1 cellular context compared by ENCODE assay signal in the genomic region with DNA sequence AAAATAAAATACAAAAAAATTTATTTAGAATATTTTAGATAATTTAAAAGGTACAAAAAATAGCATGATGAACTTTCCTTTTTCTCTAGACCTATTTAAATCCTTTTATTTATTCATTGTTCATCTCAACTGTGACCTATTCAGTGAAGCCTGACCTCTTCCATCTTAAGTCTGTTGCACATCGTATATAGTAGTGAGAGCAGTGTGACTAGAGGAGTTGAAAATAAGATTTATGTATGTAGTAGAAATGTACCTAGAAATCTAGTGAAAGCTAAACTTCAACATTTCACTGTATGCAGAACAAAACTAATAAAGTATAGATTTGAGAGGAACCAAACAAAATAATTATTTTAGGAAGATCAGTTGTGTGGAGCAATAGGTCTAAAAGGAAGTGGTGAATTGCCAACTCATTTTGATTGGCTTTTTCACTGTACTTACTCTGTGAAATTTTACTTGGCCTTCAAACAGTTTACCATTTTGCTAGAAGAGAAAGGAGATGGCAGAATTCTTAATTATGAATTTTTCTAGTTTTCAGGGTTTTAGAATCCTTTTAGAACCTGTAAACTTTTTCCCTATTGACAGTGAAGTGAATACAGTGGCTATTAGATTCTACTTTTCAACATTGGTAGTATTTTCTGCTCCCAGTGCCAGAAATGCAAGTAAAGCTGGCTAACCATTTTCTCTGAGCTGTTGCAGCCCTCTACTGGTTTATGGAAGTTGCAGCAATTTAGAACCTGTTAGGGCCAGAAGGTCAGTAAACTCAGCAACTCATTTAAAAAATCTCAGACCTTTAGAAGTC.
TF ChIP-seq lines count a peak whose summit lies in the region.

No MANE protein-coding gene starts in this region.

TF ChIP-seq in HepG2, 621 proteins besides CTCF, POLR2A, EP300 and RAD21 (continues in another document):
- TF ChIP-seq, protein P1, sequence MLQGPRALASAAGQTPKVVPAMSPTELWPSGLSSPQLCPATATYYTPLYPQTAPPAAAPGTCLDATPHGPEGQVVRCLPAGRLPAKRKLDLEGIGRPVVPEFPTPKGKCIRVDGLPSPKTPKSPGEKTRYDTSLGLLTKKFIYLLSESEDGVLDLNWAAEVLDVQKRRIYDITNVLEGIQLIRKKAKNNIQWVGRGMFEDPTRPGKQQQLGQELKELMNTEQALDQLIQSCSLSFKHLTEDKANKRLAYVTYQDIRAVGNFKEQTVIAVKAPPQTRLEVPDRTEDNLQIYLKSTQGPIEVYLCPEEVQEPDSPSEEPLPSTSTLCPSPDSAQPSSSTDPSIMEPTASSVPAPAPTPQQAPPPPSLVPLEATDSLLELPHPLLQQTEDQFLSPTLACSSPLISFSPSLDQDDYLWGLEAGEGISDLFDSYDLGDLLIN (CRISPR knock-in tag; IDR thresholded peaks at IDR 0.05; ENCODE audit: borderline replicate concordance), result no peak
- TF ChIP-seq, protein P2, sequence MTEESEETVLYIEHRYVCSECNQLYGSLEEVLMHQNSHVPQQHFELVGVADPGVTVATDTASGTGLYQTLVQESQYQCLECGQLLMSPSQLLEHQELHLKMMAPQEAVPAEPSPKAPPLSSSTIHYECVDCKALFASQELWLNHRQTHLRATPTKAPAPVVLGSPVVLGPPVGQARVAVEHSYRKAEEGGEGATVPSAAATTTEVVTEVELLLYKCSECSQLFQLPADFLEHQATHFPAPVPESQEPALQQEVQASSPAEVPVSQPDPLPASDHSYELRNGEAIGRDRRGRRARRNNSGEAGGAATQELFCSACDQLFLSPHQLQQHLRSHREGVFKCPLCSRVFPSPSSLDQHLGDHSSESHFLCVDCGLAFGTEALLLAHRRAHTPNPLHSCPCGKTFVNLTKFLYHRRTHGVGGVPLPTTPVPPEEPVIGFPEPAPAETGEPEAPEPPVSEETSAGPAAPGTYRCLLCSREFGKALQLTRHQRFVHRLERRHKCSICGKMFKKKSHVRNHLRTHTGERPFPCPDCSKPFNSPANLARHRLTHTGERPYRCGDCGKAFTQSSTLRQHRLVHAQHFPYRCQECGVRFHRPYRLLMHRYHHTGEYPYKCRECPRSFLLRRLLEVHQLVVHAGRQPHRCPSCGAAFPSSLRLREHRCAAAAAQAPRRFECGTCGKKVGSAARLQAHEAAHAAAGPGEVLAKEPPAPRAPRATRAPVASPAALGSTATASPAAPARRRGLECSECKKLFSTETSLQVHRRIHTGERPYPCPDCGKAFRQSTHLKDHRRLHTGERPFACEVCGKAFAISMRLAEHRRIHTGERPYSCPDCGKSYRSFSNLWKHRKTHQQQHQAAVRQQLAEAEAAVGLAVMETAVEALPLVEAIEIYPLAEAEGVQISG (CRISPR knock-in tag; IDR thresholded peaks at IDR 0.05), result no peak
- TF ChIP-seq STAG1 (CRISPR knock-in tag; IDR thresholded peaks at IDR 0.05), result peak; percentile 86
- TF ChIP-seq SP140L (CRISPR knock-in tag; IDR thresholded peaks at IDR 0.05; ENCODE audit: borderline replicate concordance), result no peak
- TF ChIP-seq, protein P3, sequence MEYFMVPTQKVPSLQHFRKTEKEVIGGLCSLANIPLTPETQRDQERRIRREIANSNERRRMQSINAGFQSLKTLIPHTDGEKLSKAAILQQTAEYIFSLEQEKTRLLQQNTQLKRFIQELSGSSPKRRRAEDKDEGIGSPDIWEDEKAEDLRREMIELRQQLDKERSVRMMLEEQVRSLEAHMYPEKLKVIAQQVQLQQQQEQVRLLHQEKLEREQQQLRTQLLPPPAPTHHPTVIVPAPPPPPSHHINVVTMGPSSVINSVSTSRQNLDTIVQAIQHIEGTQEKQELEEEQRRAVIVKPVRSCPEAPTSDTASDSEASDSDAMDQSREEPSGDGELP (IDR thresholded peaks at IDR 0.05; ENCODE audit: borderline replicate concordance, low read depth), result no peak
- no peak for TF ChIP-seq NR3C1 (CRISPR knock-in tag; IDR thresholded peaks at IDR 0.05)
- no peak for TF ChIP-seq ZMYM2 (CRISPR knock-in tag; IDR thresholded peaks at IDR 0.05)
- no peak for TF ChIP-seq ZNF331 (CRISPR knock-in tag; IDR thresholded peaks at IDR 0.05)
- TF ChIP-seq NFE2 (CRISPR knock-in tag; IDR thresholded peaks at IDR 0.05), result no peak
- no peak for TF ChIP-seq DR1 (CRISPR knock-in tag; IDR thresholded peaks at IDR 0.05)
- TF ChIP-seq ZNF234 (CRISPR knock-in tag; conservative IDR thresholded peaks at IDR 0.05), result no peak
- TF ChIP-seq ZBTB38 (CRISPR knock-in tag; IDR thresholded peaks at IDR 0.05), result no peak
- TF ChIP-seq GATAD2A (CRISPR knock-in tag; IDR thresholded peaks at IDR 0.05), result 0 out of 2 replicates have a peak, but pooled peaks have one; percentile 12
- TF ChIP-seq, protein P4, sequence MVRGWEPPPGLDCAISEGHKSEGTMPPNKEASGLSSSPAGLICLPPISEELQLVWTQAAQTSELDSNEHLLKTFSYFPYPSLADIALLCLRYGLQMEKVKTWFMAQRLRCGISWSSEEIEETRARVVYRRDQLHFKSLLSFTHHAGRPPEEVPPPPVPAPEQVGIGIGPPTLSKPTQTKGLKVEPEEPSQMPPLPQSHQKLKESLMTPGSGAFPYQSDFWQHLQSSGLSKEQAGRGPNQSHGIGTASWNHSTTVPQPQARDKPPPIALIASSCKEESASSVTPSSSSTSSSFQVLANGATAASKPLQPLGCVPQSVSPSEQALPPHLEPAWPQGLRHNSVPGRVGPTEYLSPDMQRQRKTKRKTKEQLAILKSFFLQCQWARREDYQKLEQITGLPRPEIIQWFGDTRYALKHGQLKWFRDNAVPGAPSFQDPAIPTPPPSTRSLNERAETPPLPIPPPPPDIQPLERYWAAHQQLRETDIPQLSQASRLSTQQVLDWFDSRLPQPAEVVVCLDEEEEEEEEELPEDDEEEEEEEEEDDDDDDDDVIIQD (CRISPR knock-in tag; IDR thresholded peaks at IDR 0.05; ENCODE audit: low read depth), result 0 out of 2 replicates have a peak, but pooled peaks have one; percentile 23
- TF ChIP-seq ZNF329 (CRISPR knock-in tag; IDR thresholded peaks at IDR 0.05; ENCODE audit: low read depth), result no peak
- TF ChIP-seq SNRNP70 (IDR thresholded peaks at IDR 0.05; ENCODE audit: low read depth, low read length), result no peak
- TF ChIP-seq PHF21A (CRISPR knock-in tag; IDR thresholded peaks at IDR 0.05), result no peak
- peak; percentile 77 for TF ChIP-seq SMC3 (IDR thresholded peaks at IDR 0.05; ENCODE audit: low read length)
- TF ChIP-seq ZNF17 (CRISPR knock-in tag; IDR thresholded peaks at IDR 0.05), result no peak
- TF ChIP-seq, protein P5, sequence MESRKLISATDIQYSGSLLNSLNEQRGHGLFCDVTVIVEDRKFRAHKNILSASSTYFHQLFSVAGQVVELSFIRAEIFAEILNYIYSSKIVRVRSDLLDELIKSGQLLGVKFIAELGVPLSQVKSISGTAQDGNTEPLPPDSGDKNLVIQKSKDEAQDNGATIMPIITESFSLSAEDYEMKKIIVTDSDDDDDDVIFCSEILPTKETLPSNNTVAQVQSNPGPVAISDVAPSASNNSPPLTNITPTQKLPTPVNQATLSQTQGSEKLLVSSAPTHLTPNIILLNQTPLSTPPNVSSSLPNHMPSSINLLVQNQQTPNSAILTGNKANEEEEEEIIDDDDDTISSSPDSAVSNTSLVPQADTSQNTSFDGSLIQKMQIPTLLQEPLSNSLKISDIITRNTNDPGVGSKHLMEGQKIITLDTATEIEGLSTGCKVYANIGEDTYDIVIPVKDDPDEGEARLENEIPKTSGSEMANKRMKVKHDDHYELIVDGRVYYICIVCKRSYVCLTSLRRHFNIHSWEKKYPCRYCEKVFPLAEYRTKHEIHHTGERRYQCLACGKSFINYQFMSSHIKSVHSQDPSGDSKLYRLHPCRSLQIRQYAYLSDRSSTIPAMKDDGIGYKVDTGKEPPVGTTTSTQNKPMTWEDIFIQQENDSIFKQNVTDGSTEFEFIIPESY (CRISPR knock-in tag; IDR thresholded peaks at IDR 0.05), result no peak
- TF ChIP-seq SOX13 (IDR thresholded peaks at IDR 0.05), result no peak
- 0 out of 4 replicates have a peak, but pooled peaks of 1 of the 2 experiments have one; percentile 9 for TF ChIP-seq SOX13 (CRISPR knock-in tag; conservative IDR thresholded peaks at IDR 0.05 in 1 of 2, IDR thresholded peaks at IDR 0.05 in 1 of 2)
- TF ChIP-seq ZFP1 (CRISPR knock-in tag; IDR thresholded peaks at IDR 0.05), result no peak
- no peak for TF ChIP-seq YEATS2 (CRISPR knock-in tag; IDR thresholded peaks at IDR 0.05; ENCODE audit: borderline replicate concordance)
- TF ChIP-seq KLF12 (CRISPR knock-in tag; IDR thresholded peaks at IDR 0.05; ENCODE audit: borderline replicate concordance), result no peak
- TF ChIP-seq ZNF382 (CRISPR knock-in tag; IDR thresholded peaks at IDR 0.05; ENCODE audit: borderline replicate concordance), result no peak
- no peak for TF ChIP-seq ZSCAN20 (CRISPR knock-in tag; IDR thresholded peaks at IDR 0.05; ENCODE audit: borderline replicate concordance)
- TF ChIP-seq HOXA5 (CRISPR knock-in tag; IDR thresholded peaks at IDR 0.05), result no peak
- TF ChIP-seq, protein P6, sequence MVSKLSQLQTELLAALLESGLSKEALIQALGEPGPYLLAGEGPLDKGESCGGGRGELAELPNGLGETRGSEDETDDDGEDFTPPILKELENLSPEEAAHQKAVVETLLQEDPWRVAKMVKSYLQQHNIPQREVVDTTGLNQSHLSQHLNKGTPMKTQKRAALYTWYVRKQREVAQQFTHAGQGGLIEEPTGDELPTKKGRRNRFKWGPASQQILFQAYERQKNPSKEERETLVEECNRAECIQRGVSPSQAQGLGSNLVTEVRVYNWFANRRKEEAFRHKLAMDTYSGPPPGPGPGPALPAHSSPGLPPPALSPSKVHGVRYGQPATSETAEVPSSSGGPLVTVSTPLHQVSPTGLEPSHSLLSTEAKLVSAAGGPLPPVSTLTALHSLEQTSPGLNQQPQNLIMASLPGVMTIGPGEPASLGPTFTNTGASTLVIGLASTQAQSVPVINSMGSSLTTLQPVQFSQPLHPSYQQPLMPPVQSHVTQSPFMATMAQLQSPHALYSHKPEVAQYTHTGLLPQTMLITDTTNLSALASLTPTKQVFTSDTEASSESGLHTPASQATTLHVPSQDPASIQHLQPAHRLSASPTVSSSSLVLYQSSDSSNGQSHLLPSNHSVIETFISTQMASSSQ (IDR thresholded peaks at IDR 0.05; ENCODE audit: low read depth), result no peak
- TF ChIP-seq, protein P6 (CRISPR knock-in tag; IDR thresholded peaks at IDR 0.05; ENCODE audit: borderline replicate concordance), result no peak
- TF ChIP-seq ZNF616 (CRISPR knock-in tag; IDR thresholded peaks at IDR 0.05; ENCODE audit: low read depth), result no peak
- TF ChIP-seq, protein P7, sequence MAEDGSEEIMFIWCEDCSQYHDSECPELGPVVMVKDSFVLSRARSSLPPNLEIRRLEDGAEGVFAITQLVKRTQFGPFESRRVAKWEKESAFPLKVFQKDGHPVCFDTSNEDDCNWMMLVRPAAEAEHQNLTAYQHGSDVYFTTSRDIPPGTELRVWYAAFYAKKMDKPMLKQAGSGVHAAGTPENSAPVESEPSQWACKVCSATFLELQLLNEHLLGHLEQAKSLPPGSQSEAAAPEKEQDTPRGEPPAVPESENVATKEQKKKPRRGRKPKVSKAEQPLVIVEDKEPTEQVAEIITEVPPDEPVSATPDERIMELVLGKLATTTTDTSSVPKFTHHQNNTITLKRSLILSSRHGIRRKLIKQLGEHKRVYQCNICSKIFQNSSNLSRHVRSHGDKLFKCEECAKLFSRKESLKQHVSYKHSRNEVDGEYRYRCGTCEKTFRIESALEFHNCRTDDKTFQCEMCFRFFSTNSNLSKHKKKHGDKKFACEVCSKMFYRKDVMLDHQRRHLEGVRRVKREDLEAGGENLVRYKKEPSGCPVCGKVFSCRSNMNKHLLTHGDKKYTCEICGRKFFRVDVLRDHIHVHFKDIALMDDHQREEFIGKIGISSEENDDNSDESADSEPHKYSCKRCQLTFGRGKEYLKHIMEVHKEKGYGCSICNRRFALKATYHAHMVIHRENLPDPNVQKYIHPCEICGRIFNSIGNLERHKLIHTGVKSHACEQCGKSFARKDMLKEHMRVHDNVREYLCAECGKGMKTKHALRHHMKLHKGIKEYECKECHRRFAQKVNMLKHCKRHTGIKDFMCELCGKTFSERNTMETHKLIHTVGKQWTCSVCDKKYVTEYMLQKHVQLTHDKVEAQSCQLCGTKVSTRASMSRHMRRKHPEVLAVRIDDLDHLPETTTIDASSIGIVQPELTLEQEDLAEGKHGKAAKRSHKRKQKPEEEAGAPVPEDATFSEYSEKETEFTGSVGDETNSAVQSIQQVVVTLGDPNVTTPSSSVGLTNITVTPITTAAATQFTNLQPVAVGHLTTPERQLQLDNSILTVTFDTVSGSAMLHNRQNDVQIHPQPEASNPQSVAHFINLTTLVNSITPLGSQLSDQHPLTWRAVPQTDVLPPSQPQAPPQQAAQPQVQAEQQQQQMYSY (CRISPR knock-in tag; IDR thresholded peaks at IDR 0.05), result no peak
- peak; percentile 32; the same call in 1 of the 2 replicates for TF ChIP-seq MAFF (IDR thresholded peaks at IDR 0.05; ENCODE audit: low read depth, low read length)
- no peak for TF ChIP-seq NCOA5 (CRISPR knock-in tag; IDR thresholded peaks at IDR 0.05)
